In genomic region chr5:76457685-76458491, GRCh38 we compare ENCODE assay signal across 2 cellular contexts.
TF ChIP-seq lines count a peak whose summit lies in the region.

No MANE protein-coding gene starts in this region.

TF ChIP-seq in WTC11, 78 proteins besides CTCF, POLR2A, EP300 and RAD21:
- TF ChIP-seq PRDM15 (CRISPR knock-in tag; IDR thresholded peaks at IDR 0.05) (peak; percentile 82), ATF6 (CRISPR knock-in tag; IDR thresholded peaks at IDR 0.05) (no peak), CREM (CRISPR knock-in tag; IDR thresholded peaks at IDR 0.05) (no peak)

TF ChIP-seq in HepG2, 621 proteins besides CTCF, POLR2A, EP300 and RAD21 (continued from another document and continues in another):
- no peak for TF ChIP-seq ZFYVE20 (CRISPR knock-in tag; IDR thresholded peaks at IDR 0.05; ENCODE audit: borderline replicate concordance, low read depth)
- TF ChIP-seq KDM2A (CRISPR knock-in tag; IDR thresholded peaks at IDR 0.05; ENCODE audit: borderline replicate concordance, low read depth), result no peak
- TF ChIP-seq FOXC1 (CRISPR knock-in tag; IDR thresholded peaks at IDR 0.05; ENCODE audit: borderline replicate concordance), result no peak
- TF ChIP-seq EED (CRISPR knock-in tag; IDR thresholded peaks at IDR 0.05), result no peak
- no peak for TF ChIP-seq HCFC1 (IDR thresholded peaks at IDR 0.05; ENCODE audit: low read depth, low read length)
- no peak for TF ChIP-seq RFX1 (IDR thresholded peaks at IDR 0.05)
- no peak for TF ChIP-seq ZNF292 (CRISPR knock-in tag; IDR thresholded peaks at IDR 0.05; ENCODE audit: borderline replicate concordance, low read depth)
- TF ChIP-seq RXRB (CRISPR knock-in tag; IDR thresholded peaks at IDR 0.05; ENCODE audit: borderline replicate concordance), result peak; percentile 60; the same call in 1 of the 2 replicates
- TF ChIP-seq TFDP1 (CRISPR knock-in tag; IDR thresholded peaks at IDR 0.05; ENCODE audit: borderline replicate concordance), result no peak
- TF ChIP-seq ZNF280D (CRISPR knock-in tag; IDR thresholded peaks at IDR 0.05), result no peak
- no peak for TF ChIP-seq ZNF713 (CRISPR knock-in tag; IDR thresholded peaks at IDR 0.05)
- TF ChIP-seq ZBTB4 (CRISPR knock-in tag; IDR thresholded peaks at IDR 0.05; ENCODE audit: borderline replicate concordance), result no peak
- TF ChIP-seq ZNF773 (CRISPR knock-in tag; IDR thresholded peaks at IDR 0.05; ENCODE audit: borderline replicate concordance), result no peak
- no peak for TF ChIP-seq MATR3 (CRISPR knock-in tag; IDR thresholded peaks at IDR 0.05)
- no peak for TF ChIP-seq ZNF710 (CRISPR knock-in tag; IDR thresholded peaks at IDR 0.05; ENCODE audit: borderline replicate concordance)
- TF ChIP-seq ZNF761 (CRISPR knock-in tag; conservative IDR thresholded peaks at IDR 0.05), result no peak
- TF ChIP-seq ZFP36L2 (CRISPR knock-in tag; IDR thresholded peaks at IDR 0.05), result no peak
- TF ChIP-seq IRX3 (CRISPR knock-in tag; IDR thresholded peaks at IDR 0.05; ENCODE audit: borderline replicate concordance, low read depth), result no peak
- no peak for TF ChIP-seq JDP2 (CRISPR knock-in tag; IDR thresholded peaks at IDR 0.05; ENCODE audit: borderline replicate concordance)
- TF ChIP-seq POGK (CRISPR knock-in tag; conservative IDR thresholded peaks at IDR 0.05), result no peak
- TF ChIP-seq CERS6 (CRISPR knock-in tag; IDR thresholded peaks at IDR 0.05), result no peak
- TF ChIP-seq THAP7 (CRISPR knock-in tag; IDR thresholded peaks at IDR 0.05), result no peak
- TF ChIP-seq ZUFSP (CRISPR knock-in tag; IDR thresholded peaks at IDR 0.05; ENCODE audit: borderline replicate concordance), result no peak
- no peak for TF ChIP-seq ISX (CRISPR knock-in tag; conservative IDR thresholded peaks at IDR 0.05)
- no peak for TF ChIP-seq IRF1 (CRISPR knock-in tag; IDR thresholded peaks at IDR 0.05; ENCODE audit: low read depth)
- no peak for TF ChIP-seq ZNF740 (CRISPR knock-in tag; IDR thresholded peaks at IDR 0.05)
- no peak for TF ChIP-seq ATF1 (CRISPR knock-in tag; IDR thresholded peaks at IDR 0.05)
- peak; percentile 44; the same call in 1 of the 2 replicates for TF ChIP-seq KAT8 (CRISPR knock-in tag; IDR thresholded peaks at IDR 0.05)
- no peak for TF ChIP-seq ELK4 (CRISPR knock-in tag; IDR thresholded peaks at IDR 0.05; ENCODE audit: borderline replicate concordance)
- no peak for TF ChIP-seq NCOR1 (IDR thresholded peaks at IDR 0.05; ENCODE audit: borderline replicate concordance, low read length)
- no peak for TF ChIP-seq GZF1 (CRISPR knock-in tag; IDR thresholded peaks at IDR 0.05)
- no peak for TF ChIP-seq ZNF678 (CRISPR knock-in tag; IDR thresholded peaks at IDR 0.05)
- TF ChIP-seq KDM4B (CRISPR knock-in tag; IDR thresholded peaks at IDR 0.05), result no peak
- no peak for TF ChIP-seq NR2C2 (CRISPR knock-in tag; IDR thresholded peaks at IDR 0.05; ENCODE audit: borderline replicate concordance)
- no peak for TF ChIP-seq ZNF660 (CRISPR knock-in tag; IDR thresholded peaks at IDR 0.05; ENCODE audit: borderline replicate concordance, low read depth)
- no peak for TF ChIP-seq ZNF576 (CRISPR knock-in tag; IDR thresholded peaks at IDR 0.05)
- TF ChIP-seq SIN3B (IDR thresholded peaks at IDR 0.05; ENCODE audit: low read length), result no peak
- TF ChIP-seq ZGPAT (CRISPR knock-in tag; IDR thresholded peaks at IDR 0.05), result peak; percentile 59
- TF ChIP-seq ONECUT2 (CRISPR knock-in tag; IDR thresholded peaks at IDR 0.05), result no peak
- peak; percentile 76 for TF ChIP-seq MIER2 (CRISPR knock-in tag; IDR thresholded peaks at IDR 0.05)
- TF ChIP-seq ZNF615 (CRISPR knock-in tag; IDR thresholded peaks at IDR 0.05; ENCODE audit: borderline replicate concordance), result no peak
- TF ChIP-seq ZNF33B (CRISPR knock-in tag; IDR thresholded peaks at IDR 0.05), result no peak
